In the genomic region with DNA sequence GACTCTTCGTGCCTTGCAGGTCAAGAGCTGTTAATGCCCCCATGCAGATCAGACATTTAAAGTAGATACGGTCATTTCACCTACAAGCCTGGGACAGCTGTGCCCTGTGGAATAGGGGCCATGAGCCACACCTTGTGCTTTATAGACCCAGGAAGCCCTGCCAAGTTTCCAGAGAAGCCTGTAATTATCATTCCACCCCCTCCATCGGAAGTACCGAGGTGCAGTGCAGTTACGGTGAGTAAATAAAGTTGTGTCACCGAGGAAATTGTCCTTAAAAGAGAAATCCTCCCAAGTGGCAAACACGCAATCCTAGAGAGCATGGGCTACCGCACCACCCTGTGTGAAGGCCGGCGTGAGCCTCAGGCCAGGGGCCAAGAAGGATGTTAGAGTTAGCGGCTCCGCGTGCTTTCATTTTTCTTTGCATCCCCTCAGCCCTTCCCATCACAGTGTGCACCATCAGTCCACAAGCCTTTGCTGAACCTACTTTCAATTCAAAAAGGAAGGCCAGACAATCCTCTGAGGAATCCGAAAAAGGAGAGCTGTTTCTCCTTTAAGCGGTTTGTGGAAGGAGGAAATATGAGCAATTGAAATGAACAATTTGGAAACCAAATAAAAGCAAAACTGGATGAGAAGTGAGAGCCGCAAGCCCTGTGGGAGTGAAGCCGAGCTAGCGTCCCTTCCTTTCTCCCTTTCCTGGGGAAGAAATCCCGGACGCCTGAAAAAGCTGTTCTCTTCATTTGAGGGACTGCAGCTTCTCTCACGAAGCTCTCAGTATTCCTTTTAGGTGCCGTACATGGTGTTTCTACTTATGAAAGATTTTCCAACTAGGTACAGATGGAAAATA, we compare ENCODE assay signal across 12 cellular contexts.
DNase-seq lines count a peak whose midpoint lies in the region; ATAC-seq and TF ChIP-seq lines count a peak whose summit lies in the region.
"Had no signal": no experiment of that assay in that cellular context is flagged by ENCODE, and none has a peak within 500 bp of the region (broad histone marks: within the 10 kb centered on the region; RNA-seq: fewer than 3 reads in every experiment).

No MANE protein-coding gene starts in this region.

- POLR2A ChIA-PET in PC-3 (lab: Charles Lee; ENCODE audit: unreplicated experiment): no interaction called here

- no peaks in the 10 kb centered on the region for H3K9me2 ChIP-seq in GM23248 (ENCODE audit: insufficient read depth)
- no peaks in the 10 kb centered on the region for H3K9me2 ChIP-seq in PC-3 (replicated peaks; ENCODE audit: low read length)

- no peak for TF ChIP-seq CTCF in PC-3 (conservative IDR thresholded peaks at IDR 0.05; ENCODE audit: low read depth, low read length)
- TF ChIP-seq CTCF in H9 (conservative IDR thresholded peaks at IDR 0.05): no peak

- H3F3A ChIP-seq in GM23248 (ENCODE audit: insufficient read depth) (no peaks in the 10 kb centered on the region), PC-3 (ENCODE audit: low read length, unreplicated experiment) (no peaks in the 10 kb centered on the region)

- H3K4me1 Mint-ChIP-seq in H9: peaks cover 57% of the 10 kb centered on the region in 2 experiments

- no peaks in the 10 kb centered on the region for H3K9me3 ChIP-seq in GM23248 (ENCODE audit: low read depth)
- H3K9me3 ChIP-seq in PC-3 (ENCODE audit: low read length): no peaks in the 10 kb centered on the region
- no peaks in the 10 kb centered on the region for H3K9me3 ChIP-seq in stomach smooth muscle (ENCODE audit: control insufficient read depth in 2 of 2, low read length in 2 of 2)
- H3K9me3 ChIP-seq in H9 (ENCODE audit: control insufficient read depth, low read depth, low read length): no peaks in the 10 kb centered on the region
- H3K9me3 ChIP-seq: Peyer's patch had no signal

- no peak overlapping the region for H4K91ac ChIP-seq in H9 (ENCODE audit: insufficient read length, low read depth, low read length)

- H3K36me3 Mint-ChIP-seq in H9 (ENCODE audit: insufficient read depth in 1 of 3, low read depth in 3 of 3): no peaks in the 10 kb centered on the region
- H3K36me3 Mint-ChIP-seq: stimulated activated effector memory CD8-positive, alpha-beta T cell treated with anti-CD3 and anti-CD28 coated beads, Interleukin-12 subunit alpha, Interleukin-12 subunit beta, amount 100 ng/mL, for 72 hours had no signal

- H4K5ac ChIP-seq in H9 (ENCODE audit: insufficient read length, low read depth, low read length): no peak overlapping the region

- no peaks in the 10 kb centered on the region for H4K20me1 ChIP-seq in GM23248 (ENCODE audit: insufficient read depth)
- no peaks in the 10 kb centered on the region for H4K20me1 ChIP-seq in PC-3 (ENCODE audit: low read length)
- H4K20me1 ChIP-seq in H9 (ENCODE audit: control insufficient read depth, insufficient read depth, insufficient read length): no peaks in the 10 kb centered on the region

- no peaks in the 10 kb centered on the region for H3K23me2 ChIP-seq in H9 (ENCODE audit: insufficient read length, low read depth, low read length, poor library complexity, severe bottlenecking)

- no peak overlapping the region for H2BK5ac ChIP-seq in H9 (ENCODE audit: insufficient read length, low read length)

- H3K27ac ChIP-seq in GM23248: no peak overlapping the region
- H3K27ac ChIP-seq in PC-3 (ENCODE audit: low read length): 0 out of 2 replicates have a peak overlapping the region, but pooled peaks have one; percentile 5
- no peak overlapping the region for H3K27ac ChIP-seq in stomach smooth muscle (ENCODE audit: low read length)
- H3K27ac ChIP-seq in H9 (ENCODE audit: insufficient read length, low read depth, low read length): no peak overlapping the region
- H3K27ac ChIP-seq: cardiac muscle cell had no signal

- H3K27ac Mint-ChIP-seq in H9: no peak overlapping the region
- H3K27ac Mint-ChIP-seq: activated T-helper 1 cell treated with anti-CD3 and anti-CD28 coated beads, Interleukin-12 subunit alpha, Interleukin-12 subunit beta, Interleukin-2, Interleukin-4 antibody, amounts not matched to agents 30 ng/mL and 10 ng/mL and 1 ng/mL, durations not matched to agents 14 hours and 24 hours and 36 hours; stimulated activated effector memory CD8-positive, alpha-beta T cell treated with anti-CD3 and anti-CD28 coated beads, Interleukin-12 subunit alpha, Interleukin-12 subunit beta, amount 100 ng/mL, for 72 hours had no signal

- H3K4me1 ChIP-seq in GM23248 (ENCODE audit: insufficient read depth) (no peaks in the 10 kb centered on the region), PC-3 (ENCODE audit: insufficient read depth, low read length) (0 out of 2 replicates have a peak, but pooled peaks cover 4% of the 10 kb centered on the region), stomach smooth muscle (ENCODE audit: control insufficient read depth, insufficient read depth, low read length) (peaks cover 8% of the 10 kb centered on the region), H9 (ENCODE audit: insufficient read depth, low read length) (peaks cover 6% of the 10 kb centered on the region)

- no peak overlapping the region for H3K9ac ChIP-seq in GM23248
- H3K9ac ChIP-seq in PC-3 (ENCODE audit: low read length): no peak overlapping the region
- no peak overlapping the region for H3K9ac ChIP-seq in stomach smooth muscle (ENCODE audit: low read length in 2 of 2)
- no peak overlapping the region for H3K9ac ChIP-seq in H9 (ENCODE audit: extremely low read depth, insufficient read length, low read length)

- H2AFZ ChIP-seq in GM23248 (peak overlapping the region; percentile 50), PC-3 (ENCODE audit: low read length) (peak overlapping the region; percentile 58; the same call in 1 of the 2 replicates), H9 (ENCODE audit: low read length) (no peak overlapping the region)

- WGBS in GM23248 (ENCODE audit: low coverage in 1 of 2, low lambda C conversion rate in 2 of 2, missing lambda C conversion rate in 2 of 2), 2 experiments: 6 to 8% methylated on average over 22 of the region's 22 CpGs
- WGBS in H9 (ENCODE audit: extremely low coverage, insufficient read length, low lambda C conversion rate): no CpG with 5 or more reads among the region's 22 CpGs

- H3K4ac ChIP-seq in H9 (ENCODE audit: low read depth, low read length): no peak overlapping the region

- H3K4me3 Mint-ChIP-seq in H9: no peak overlapping the region
- H3K4me3 Mint-ChIP-seq: activated T-helper 1 cell treated with anti-CD3 and anti-CD28 coated beads, Interleukin-12 subunit alpha, Interleukin-12 subunit beta, Interleukin-2, Interleukin-4 antibody, amounts not matched to agents 30 ng/mL and 10 ng/mL and 1 ng/mL, durations not matched to agents 14 hours and 24 hours and 36 hours; stimulated activated effector memory CD8-positive, alpha-beta T cell treated with anti-CD3 and anti-CD28 coated beads, Interleukin-12 subunit alpha, Interleukin-12 subunit beta, amount 100 ng/mL, for 72 hours had no signal

- H2BK15ac ChIP-seq in H9 (ENCODE audit: low read depth, low read length): no peak overlapping the region

- peaks cover 26% of the 10 kb centered on the region for H3K27me3 Mint-ChIP-seq in H9 (ENCODE audit: low read depth)

- H3K79me2 ChIP-seq in GM23248 (ENCODE audit: insufficient read depth) (no peaks in the 10 kb centered on the region), PC-3 (ENCODE audit: low read length) (no peaks in the 10 kb centered on the region), H9 (ENCODE audit: insufficient read depth, low read length) (no peaks in the 10 kb centered on the region)

- H3K36me3 ChIP-seq in GM23248 (ENCODE audit: low read depth): no peaks in the 10 kb centered on the region
- H3K36me3 ChIP-seq in PC-3 (ENCODE audit: low read depth, low read length): no peaks in the 10 kb centered on the region; the same call in 1 of the 2 replicates
- no peaks in the 10 kb centered on the region for H3K36me3 ChIP-seq in stomach smooth muscle (ENCODE audit: control insufficient read depth in 2 of 2, insufficient read depth in 2 of 2, low read length in 2 of 2)
- H3K36me3 ChIP-seq: cardiac muscle cell, Peyer's patch had no signal

- in situ Hi-C loops in GM23248 (cut with MboI): no loop called here

- H3K27me3 ChIP-seq in GM23248 (replicated peaks; ENCODE audit: insufficient read depth) (peaks cover 59% of the 10 kb centered on the region), PC-3 (ENCODE audit: low read length) (peaks cover 6% of the 10 kb centered on the region), stomach smooth muscle (ENCODE audit: control insufficient read depth in 1 of 2, insufficient read depth in 2 of 2, low read length in 2 of 2) (peaks cover 7% of the 10 kb centered on the region in 2 donors), H9 (ENCODE audit: insufficient read depth, low read length) (no peaks in the 10 kb centered on the region)
- H3K27me3 ChIP-seq: Peyer's patch had no signal

- H3K9me3 Mint-ChIP-seq in H9: no peaks in the 10 kb centered on the region
- H3K9me3 Mint-ChIP-seq: activated T-helper 1 cell treated with anti-CD3 and anti-CD28 coated beads, Interleukin-12 subunit alpha, Interleukin-12 subunit beta, Interleukin-2, Interleukin-4 antibody, amounts not matched to agents 30 ng/mL and 10 ng/mL and 1 ng/mL, durations not matched to agents 14 hours and 24 hours and 36 hours; stimulated activated effector memory CD8-positive, alpha-beta T cell treated with anti-CD3 and anti-CD28 coated beads, Interleukin-12 subunit alpha, Interleukin-12 subunit beta, amount 100 ng/mL, for 72 hours had no signal

- H3K56ac ChIP-seq in H9 (ENCODE audit: insufficient read length, low read depth, low read length): no peak overlapping the region

- H2BK12ac ChIP-seq in H9 (ENCODE audit: insufficient read length, low read depth, low read length): no peak overlapping the region

- H3T11ph ChIP-seq in H9 (ENCODE audit: low read length): no peak overlapping the region

- BruUV-seq in PC-3 (replicated peaks; lab: Mats Ljungman, UMichigan): no TSS peak

- no peak overlapping the region for H3K18ac ChIP-seq in H9 (ENCODE audit: insufficient read length, low read depth, low read length)

- intact Hi-C loops in PC-3 (cut with micrococcal nuclease): no loop called here
- intact Hi-C loops in left colon (cut with DNase I, micrococcal nuclease): loop anchor here in 1 of 2 donors (5.0 kb wide), 1 partner anchor 119 kb away; no protein-coding TSS in a partner anchor

- ATAC-seq in PC-3 (peak; percentile 59), left colon (peak; percentile 86)
- ATAC-seq: stimulated activated effector memory CD8-positive, alpha-beta T cell treated with anti-CD3 and anti-CD28 coated beads, Interleukin-12 subunit alpha, Interleukin-12 subunit beta, amount 100 ng/mL, for 72 hours had no signal

- no peak overlapping the region for H3K23ac ChIP-seq in H9 (ENCODE audit: insufficient read length, low read depth, low read length)

- H3K79me1 ChIP-seq in H9 (ENCODE audit: insufficient read depth, low read depth, low read length, poor library complexity, severe bottlenecking): no peaks in the 10 kb centered on the region

- no peak overlapping the region for H4K8ac ChIP-seq in H9 (replicated peaks; ENCODE audit: insufficient read length, low read depth, low read length)

- CTCF ChIA-PET in PC-3 (lab: Charles Lee): interaction anchor here (1.3 kb wide), 1 partner anchor 406 kb away, joined by 6 read pairs; no protein-coding TSS in a partner anchor

- peak overlapping the region; percentile 39 for H3K4me2 ChIP-seq in GM23248 (ENCODE audit: unreplicated experiment)
- H3K4me2 ChIP-seq in PC-3 (ENCODE audit: low read length): peak overlapping the region; percentile 79
- no peak overlapping the region for H3K4me2 ChIP-seq in H9 (ENCODE audit: insufficient read depth, insufficient read length, low read length)

- no peak overlapping the region for H2BK120ac ChIP-seq in H9 (ENCODE audit: low read depth, low read length, poor library complexity, severe bottlenecking)

- no peak overlapping the region for H2BK20ac ChIP-seq in H9 (ENCODE audit: low read depth, low read length, poor library complexity, severe bottlenecking)

- H3K4me3 ChIP-seq in GM23248 (peak overlapping the region; percentile 63), PC-3 (ENCODE audit: low read length) (peak overlapping the region; percentile 60), stomach smooth muscle (ENCODE audit: low read length in 2 of 2) (peak overlapping the region; percentile 6 to 61)
- H3K4me3 ChIP-seq: cardiac muscle cell had no signal

- H3K14ac ChIP-seq in H9 (ENCODE audit: insufficient read depth, low read length): no peak overlapping the region

- DNase-seq in GM23248: peak; percentile 36
- DNase-seq in PC-3: peak; percentile 19
- DNase-seq in left colon: peak; percentile 72 to 86
- no peak for DNase-seq in DMS 273 (lab: John Stamatoyannopoulos, UW; ENCODE audit: unreplicated experiment)
- DNase-seq in superior temporal gyrus (ENCODE audit: extremely low spot score): no peak
- no peak for DNase-seq in H9
- DNase-seq: NCI-H1436 treated with DMSO at 0.1 percent for 48 hours had no signal

- H2AK5ac ChIP-seq in H9 (ENCODE audit: insufficient read length, low read length): no peak overlapping the region

Comparison
In these comparisons a context has a peak if more than half of its experiments do, and no peak if none do; other contexts are left out.
1. DNase-seq: peak in GM23248 (single experiment), PC-3 (single experiment) and left colon (2 of 2); none in DMS 273 (single experiment), superior temporal gyrus (single experiment) and H9 (single experiment).
2. Peak in every context shown above with its lines, with median percentiles within 50 percentile points of each other: H3K4me3 ChIP-seq.